In genomic region chr12:57591567-57592325, GRCh38 we compare ENCODE assay signal across 9 cellular contexts. TPM values are rescaled to one million over a fixed set of nuclear protein-coding genes. Genes with fewer than 3 reads are reported as not detected.
DNase-seq lines count a peak whose midpoint lies in the region; ATAC-seq and TF ChIP-seq lines count a peak whose summit lies in the region.
"Had no signal": no experiment of that assay in that cellular context is flagged by ENCODE, and none has a peak within 500 bp of the region (broad histone marks: within the 10 kb centered on the region; RNA-seq: fewer than 3 reads in every experiment).

No MANE protein-coding gene starts in this region.

- H3K4me3 ChIP-seq in choroid plexus epithelial cell (ENCODE audit: low read depth, low read length), result peak overlapping the region; percentile 89
- peak overlapping the region; percentile 91 for H3K4me3 ChIP-seq in lower leg skin (ENCODE audit: low read depth, poor library complexity, severe bottlenecking)
- peak overlapping the region; percentile 74 to 91 for H3K4me3 ChIP-seq in tibial artery

- peaks cover 13 to 27% (median 17%) of the 10 kb centered on the region in 3 donors for H3K36me3 ChIP-seq in tibial artery

- DNase-seq in AG08395 (ENCODE audit: low spot score) (peak; percentile 44), NCI-H226 (peak; percentile 26), choroid plexus epithelial cell (ENCODE audit: low read depth) (peak; percentile 33), lower leg skin (ENCODE audit: low spot score in 2 of 2) (no peak), tibial artery (peak in 1 of 2 donors; percentile 40)
- DNase-seq in effector CD4-positive, alpha-beta T cell, result no peak

- no peak for TF ChIP-seq POLR2A in lower leg skin (IDR thresholded peaks at IDR 0.05)

- peak overlapping the region; percentile 81 to 85 for H3K27ac ChIP-seq in tibial artery

- no peaks in the 10 kb centered on the region for H3K9me3 ChIP-seq in tibial artery

- H3K27me3 ChIP-seq in tibial artery, result no peaks in the 10 kb centered on the region

- ATAC-seq in GM19025 (IDR thresholded peaks at IDR 0.05; ENCODE audit: low read depth, unreplicated experiment), result peak; percentile 2
- no peak for ATAC-seq in HG03196 (IDR thresholded peaks at IDR 0.05; ENCODE audit: unreplicated experiment)

- peaks cover 0 to 28% (median 15%) of the 10 kb centered on the region in 4 donors for H3K4me1 ChIP-seq in tibial artery

- 27 to 29% methylated on average over 16 of the region's 16 CpGs for WGBS in lower leg skin, 2 donors

- intact Hi-C loops in lower leg skin (cut with DNase I; ENCODE audit: low total_unique reads), result no loop called here
- intact Hi-C loops in tibial artery (cut with DNase I; ENCODE audit: low total_unique reads), result no loop called here

- no peak for TF ChIP-seq CTCF in choroid plexus epithelial cell (conservative IDR thresholded peaks at IDR 0.05; ENCODE audit: low read depth, low read length)
- TF ChIP-seq CTCF in lower leg skin (IDR thresholded peaks at IDR 0.05), result no peak
- no peak for TF ChIP-seq CTCF in tibial artery (IDR thresholded peaks at IDR 0.05)

RNA-seq across cellular contexts. Expression of gene PIP4K2C, which starts 0.8 kb away (rescaled TPM):
- 10 to 100 TPM; 29.1 to 48.9 (median 39.1) TPM for total RNA-seq in lower leg skin

RNA-seq across cellular contexts. Expression of gene DTX3, which starts 12.9 kb away (rescaled TPM):
- total RNA-seq in lower leg skin, result 10 to 100 TPM in 2 of 4 donors, 1 to 10 TPM in 2; 6.1 to 17.4 (median 11.4) TPM

RNA-seq across cellular contexts. Expression of gene ARHGEF25, which starts 19.5 kb away (rescaled TPM):
- total RNA-seq in lower leg skin, result 10 to 100 TPM in 1 of 4 donors, 1 to 10 TPM in 3; 3.8 to 10.3 (median 6.9) TPM

RNA-seq across cellular contexts. Expression of gene B4GALNT1, which starts 41.3 kb away (rescaled TPM):
- 1 to 10 TPM in 1 of 4 donors, under 1 TPM in 3; 0.19 to 1.7 (median 0.26) TPM for total RNA-seq in lower leg skin

RNA-seq across cellular contexts. Expression of gene KIF5A, which starts 41.9 kb away (rescaled TPM):
- 1 to 10 TPM in 1 of 4 donors, under 1 TPM in 3; 0.08 to 1.2 (median 0.23) TPM for total RNA-seq in lower leg skin
- total RNA-seq: HT1080 had no signal

Comparison
In these comparisons a context has a peak if more than half of its experiments do, and no peak if none do; other contexts are left out.
1. DNase-seq: peak in AG08395 (single experiment), NCI-H226 (single experiment) and choroid plexus epithelial cell (single experiment); none in lower leg skin (0 of 2) and effector CD4-positive, alpha-beta T cell (single experiment).
2. Peak in every context shown above with its lines, with median percentiles within 50 percentile points of each other: H3K4me3 ChIP-seq.